In genomic region chr15:80701676-80702311, GRCh38 we compare ENCODE assay signal across 27 cellular contexts. TPM values are rescaled to one million over a fixed set of nuclear protein-coding genes. Genes with fewer than 3 reads are reported as not detected.
DNase-seq lines count a peak whose midpoint lies in the region; ATAC-seq and TF ChIP-seq lines count a peak whose summit lies in the region.
"Had no signal": no experiment of that assay in that cellular context is flagged by ENCODE, and none has a peak within 500 bp of the region (broad histone marks: within the 10 kb centered on the region; RNA-seq: fewer than 3 reads in every experiment).

No MANE protein-coding gene starts in this region.

- no peak overlapping the region for H3K9ac ChIP-seq in rectal smooth muscle tissue (ENCODE audit: low read length)

- 70 to 72% methylated on average over 7 of the region's 7 CpGs for WGBS in aorta, 2 donors

- no peak for TF ChIP-seq CTCF in HEK293 (tag by site-specific recombination; IDR thresholded peaks at IDR 0.05)
- TF ChIP-seq CTCF in chondrocyte (IDR thresholded peaks at IDR 0.05): no peak

- intact Hi-C loops in aorta (cut with DNase I): no loop called here

- H3K9me3 Mint-ChIP-seq in chondrocyte (ENCODE audit: low read depth): no peaks in the 10 kb centered on the region
- H3K9me3 Mint-ChIP-seq in activated naive CD8-positive, alpha-beta T cell treated with anti-CD3 and anti-CD28 coated beads for 36 hours: no peaks in the 10 kb centered on the region
- H3K9me3 Mint-ChIP-seq: activated CD4-positive, alpha-beta memory T cell treated with anti-CD3 and anti-CD28 coated beads, Interleukin-2, amount 10 ng/mL, durations not matched to agents 7 days and 5 days; naive thymus-derived CD8-positive, alpha-beta T cell; stimulated activated naive CD8-positive, alpha-beta T cell treated with anti-CD3 and anti-CD28 coated beads, Interleukin-15, Interleukin-2, amounts not matched to agents 100 ng/mL and 50 ng/mL, for 24 hours; T-helper 1 cell treated with Interleukin-12 subunit alpha and Interleukin-12 subunit beta and Interleukin-4 antibody, amounts not matched to agents 30 μg/mL and 1 μg/mL, for 36 hours had no signal

- H3K9me3 ChIP-seq in HEK293 (ENCODE audit: control insufficient read depth, insufficient read depth, low read depth, low read length) (no peaks in the 10 kb centered on the region), aorta (ENCODE audit: control insufficient read depth, low read length) (no peaks in the 10 kb centered on the region)
- H3K9me3 ChIP-seq: A549, BE2C, Caco-2, SJCRH30 had no signal

- POLR2A ChIA-PET in HEK293 (lab: Yijun Ruan, JAX): no interaction called here

- no peak for DNase-seq in chondrocyte (ENCODE audit: low spot score)
- peak; percentile 9 for DNase-seq in kidney tubule cell (ENCODE audit: low spot score)
- no peak for DNase-seq in aorta
- DNase-seq in activated naive CD8-positive, alpha-beta T cell treated with anti-CD3 and anti-CD28 coated beads for 36 hours: no peak
- no peak for DNase-seq in cortex of kidney (lab: John Stamatoyannopoulos, UW)
- DNase-seq in glomerular visceral epithelial cell (ENCODE audit: extremely low spot score): no peak
- DNase-seq: activated CD4-positive, alpha-beta memory T cell treated with anti-CD3 and anti-CD28 coated beads, Interleukin-2, amount 10 ng/mL, durations not matched to agents 7 days and 5 days; activated T-cell treated with anti-CD3 and anti-CD28 coated beads for 4 hours; amniotic stem cell; BE2C; dermis blood vessel endothelial cell; hippocampal formation; mammary epithelial cell; naive thymus-derived CD8-positive, alpha-beta T cell; NCI-H1417; NCI-H2107; NCI-H510A; right cardiac atrium; SJCRH30; stimulated activated CD4-positive, alpha-beta T cell treated with anti-CD3 and anti-CD28 coated beads, Interleukin-12 subunit alpha, Interleukin-12 subunit beta, amount 100 ng/mL, for 4 hours had no signal

- CTCF ChIA-PET in HEK293 (lab: Yijun Ruan, JAX): interaction anchor here (0.6 to 1.3 kb wide), 2 partner anchors 75 to 315 kb away, joined by 3 read pairs; no protein-coding TSS in a partner anchor

- peaks cover 3% of the 10 kb centered on the region for H3K36me3 Mint-ChIP-seq in chondrocyte (ENCODE audit: low read depth)
- peaks cover 8% of the 10 kb centered on the region for H3K36me3 Mint-ChIP-seq in activated naive CD8-positive, alpha-beta T cell treated with anti-CD3 and anti-CD28 coated beads for 36 hours

- H3K27ac ChIP-seq in HEK293 (ENCODE audit: extremely low read depth, low read depth, low read length) (no peak overlapping the region), rectal smooth muscle tissue (ENCODE audit: low read depth, low read length) (peak overlapping the region; percentile 68), aorta (ENCODE audit: low read depth in 1 of 2, low read length in 2 of 2) (peak overlapping the region in 1 of 2 donors; percentile 17)
- H3K27ac ChIP-seq: A549, SJCRH30 had no signal

- H3K36me3 ChIP-seq in HEK293 (ENCODE audit: control insufficient read depth in 2 of 2, insufficient read depth in 1 of 2, low read length in 2 of 2) (no peaks in the 10 kb centered on the region), rectal smooth muscle tissue (ENCODE audit: control insufficient read depth, insufficient read depth, low read length) (no peaks in the 10 kb centered on the region), aorta (ENCODE audit: control insufficient read depth in 1 of 2, insufficient read depth in 2 of 2, low read length in 1 of 2) (no peaks in the 10 kb centered on the region)
- H3K36me3 ChIP-seq: BE2C, SJCRH30 had no signal

- H3K27ac Mint-ChIP-seq in chondrocyte (ENCODE audit: unreplicated experiment): peak overlapping the region; percentile 41
- H3K27ac Mint-ChIP-seq in activated naive CD8-positive, alpha-beta T cell treated with anti-CD3 and anti-CD28 coated beads for 36 hours: no peak overlapping the region
- H3K27ac Mint-ChIP-seq: activated CD4-positive, alpha-beta memory T cell treated with anti-CD3 and anti-CD28 coated beads, Interleukin-2, amount 10 ng/mL, durations not matched to agents 7 days and 5 days; stimulated activated naive CD8-positive, alpha-beta T cell treated with anti-CD3 and anti-CD28 coated beads, Interleukin-15, Interleukin-2, amounts not matched to agents 100 ng/mL and 50 ng/mL, for 24 hours; T-helper 1 cell treated with Interleukin-12 subunit alpha and Interleukin-12 subunit beta and Interleukin-4 antibody, amounts not matched to agents 30 μg/mL and 1 μg/mL, for 36 hours had no signal

- H3K4me3 ChIP-seq in HEK293 (ENCODE audit: low read depth, low read length) (no peak overlapping the region), rectal smooth muscle tissue (ENCODE audit: low read length) (no peak overlapping the region), aorta (ENCODE audit: low read length in 2 of 2) (no peak overlapping the region)
- H3K4me3 ChIP-seq: A549, SJCRH30 had no signal

- no peaks in the 10 kb centered on the region for H3K27me3 Mint-ChIP-seq in chondrocyte (ENCODE audit: low read depth)
- peaks cover 5% of the 10 kb centered on the region for H3K27me3 Mint-ChIP-seq in activated naive CD8-positive, alpha-beta T cell treated with anti-CD3 and anti-CD28 coated beads for 36 hours

- peaks cover 48% of the 10 kb centered on the region for H3K4me1 Mint-ChIP-seq in chondrocyte (ENCODE audit: low read depth)
- H3K4me1 Mint-ChIP-seq in activated naive CD8-positive, alpha-beta T cell treated with anti-CD3 and anti-CD28 coated beads for 36 hours: peaks cover 13% of the 10 kb centered on the region

- peaks cover 28% of the 10 kb centered on the region for H3K4me1 ChIP-seq in HEK293 (ENCODE audit: control insufficient read depth, insufficient read depth, low read length)
- H3K4me1 ChIP-seq in rectal smooth muscle tissue (ENCODE audit: control insufficient read depth, insufficient read depth, low read length): peaks cover 17% of the 10 kb centered on the region
- H3K4me1 ChIP-seq in aorta (ENCODE audit: control insufficient read depth in 1 of 2, insufficient read depth in 2 of 2, low read length in 2 of 2): no peaks in the 10 kb centered on the region
- H3K4me1 ChIP-seq: BE2C, SJCRH30 had no signal

- no peak overlapping the region for H3K4me3 Mint-ChIP-seq in chondrocyte (ENCODE audit: unreplicated experiment)
- no peak overlapping the region for H3K4me3 Mint-ChIP-seq in activated naive CD8-positive, alpha-beta T cell treated with anti-CD3 and anti-CD28 coated beads for 36 hours
- H3K4me3 Mint-ChIP-seq: activated CD4-positive, alpha-beta memory T cell treated with anti-CD3 and anti-CD28 coated beads, Interleukin-2, amount 10 ng/mL, durations not matched to agents 7 days and 5 days; naive thymus-derived CD8-positive, alpha-beta T cell; stimulated activated naive CD8-positive, alpha-beta T cell treated with anti-CD3 and anti-CD28 coated beads, Interleukin-15, Interleukin-2, amounts not matched to agents 100 ng/mL and 50 ng/mL, for 24 hours; T-helper 1 cell treated with Interleukin-12 subunit alpha and Interleukin-12 subunit beta and Interleukin-4 antibody, amounts not matched to agents 30 μg/mL and 1 μg/mL, for 36 hours had no signal

- H3K27me3 ChIP-seq in rectal smooth muscle tissue (ENCODE audit: control insufficient read depth, insufficient read depth, low read length): no peaks in the 10 kb centered on the region
- H3K27me3 ChIP-seq in aorta (ENCODE audit: control insufficient read depth in 1 of 2, insufficient read depth in 2 of 2, low read length in 1 of 2): no peaks in the 10 kb centered on the region
- H3K27me3 ChIP-seq: BE2C, SJCRH30 had no signal

- ATAC-seq in aorta (ENCODE audit: low FRiP score): no peak
- ATAC-seq: A549; naive thymus-derived CD8-positive, alpha-beta T cell; Panc1; right cardiac atrium had no signal

TF ChIP-seq in HEK293, 187 proteins besides CTCF, POLR2A, EP300 and RAD21 (continues in another document):
- TF ChIP-seq ZNF600 (tag by site-specific recombination; IDR thresholded peaks at IDR 0.05): 0 out of 2 replicates have a peak, but pooled peaks have one; percentile 13
- TF ChIP-seq ZNF792 (tag by site-specific recombination; IDR thresholded peaks at IDR 0.05): no peak
- no peak for TF ChIP-seq ZNF202 (tag by site-specific recombination; IDR thresholded peaks at IDR 0.05; ENCODE audit: borderline replicate concordance)
- TF ChIP-seq ZNF366 (tag by site-specific recombination; conservative IDR thresholded peaks at IDR 0.05): no peak
- no peak for TF ChIP-seq ZSCAN18 (tag by site-specific recombination; IDR thresholded peaks at IDR 0.05)
- peak; percentile 54 for TF ChIP-seq SCRT2 (tag by site-specific recombination; IDR thresholded peaks at IDR 0.05)

RNA-seq across cellular contexts. Expression of gene ABHD17C, which starts 6.7 kb away (rescaled TPM):
- total RNA-seq in chondrocyte: 6.6 to 8.9 TPM (median 8.0 TPM) in 3 replicates
- total RNA-seq in aorta: 1 to 10 TPM; 4.2 to 8.3 TPM
- 1 to 10 TPM; 1.2 to 9.6 TPM for polyA plus RNA-seq in aorta
- total RNA-seq in activated naive CD8-positive, alpha-beta T cell treated with anti-CD3 and anti-CD28 coated beads for 36 hours: 1 to 10 TPM; 6.0 to 6.9 TPM
